8 cellular contexts compared by ENCODE assay signal in the genomic region with DNA sequence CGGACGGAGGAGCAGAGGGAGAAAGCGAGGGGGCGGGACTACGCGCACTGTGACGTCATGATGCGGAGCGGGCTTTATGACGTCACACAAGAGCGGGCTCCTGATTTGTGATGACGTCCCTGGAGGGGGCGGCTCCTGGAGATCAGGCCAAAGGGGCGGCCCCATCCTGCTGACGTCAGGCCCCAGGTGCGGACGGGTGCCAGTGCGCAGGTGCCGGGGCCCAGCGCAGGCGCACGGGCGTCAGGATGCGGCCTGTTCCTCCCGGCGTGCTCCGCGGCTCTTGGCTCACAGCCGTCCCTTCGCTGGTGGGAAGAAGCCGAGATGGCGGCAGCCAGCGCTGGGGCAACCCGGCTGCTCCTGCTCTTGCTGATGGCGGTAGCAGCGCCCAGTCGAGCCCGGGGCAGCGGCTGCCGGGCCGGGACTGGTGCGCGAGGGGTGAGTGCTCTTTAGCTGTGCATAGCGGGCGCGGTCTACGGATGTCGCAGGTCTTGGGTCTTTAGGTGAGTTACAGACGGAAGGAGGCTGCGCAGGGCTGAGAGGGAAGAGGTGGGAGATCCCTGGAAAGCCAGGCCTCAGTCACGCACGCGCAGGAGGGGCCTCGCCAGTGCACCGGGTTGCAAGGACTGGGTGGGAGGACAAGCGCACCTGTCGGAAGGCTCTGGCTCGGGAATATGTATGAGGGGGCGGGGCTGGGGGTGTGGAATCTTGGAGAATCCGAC. TPM values are rescaled to one million over a fixed set of nuclear protein-coding genes. Genes with fewer than 3 reads are reported as not detected.
DNase-seq lines count a peak whose midpoint lies in the region; ATAC-seq and TF ChIP-seq lines count a peak whose summit lies in the region.

A gene (plus strand): TSS at position 284 of the 719 bp plus-strand sequence. CDS start 38 bp downstream, at position 322.
A gene (minus strand): TSS at position 625 of the 719 bp plus-strand sequence. CDS start 460 bp downstream, at position 165.

- DNase-seq in AG04449 (ENCODE audit: low read depth, low spot score), result peak; percentile 49
- DNase-seq in NCI-H446 (lab: John Stamatoyannopoulos, UW), result peak; percentile 38 to 80
- peak; percentile 98 for DNase-seq in activated CD4-positive, alpha-beta T cell treated with anti-CD3 and anti-CD28 coated beads, Interleukin-2, amount 10 ng/mL, durations not matched to agents 24 days and 14 days
- DNase-seq in coronary artery (ENCODE audit: low spot score), result peak; percentile 92
- DNase-seq in left lung, result peak; percentile 89 to 95
- DNase-seq in stimulated activated CD4-positive, alpha-beta T cell treated with anti-CD3 and anti-CD28 coated beads, Interleukin-2, amount 100 ng/mL, for 24 hours, result peak; percentile 92 to 95

- intact Hi-C loops in activated CD4-positive, alpha-beta T cell treated with anti-CD3 and anti-CD28 coated beads, Interleukin-2, amount 10 ng/mL, durations not matched to agents 24 days and 14 days (cut with micrococcal nuclease), result loop anchor here (1.0 kb wide), 3 partner anchors 35 to 119 kb away; a partner anchor contains a TSS
- intact Hi-C loops in left lung (cut with DNase I), result no loop called here

- H3K27me3 Mint-ChIP-seq in activated CD4-positive, alpha-beta T cell treated with anti-CD3 and anti-CD28 coated beads, Interleukin-2, amount 10 ng/mL, durations not matched to agents 24 days and 14 days, result no peaks in the 10 kb centered on the region

- no peaks in the 10 kb centered on the region for H3K9me3 ChIP-seq in left lung

- H3K27ac Mint-ChIP-seq in activated CD4-positive, alpha-beta T cell treated with anti-CD3 and anti-CD28 coated beads, Interleukin-2, amount 10 ng/mL, durations not matched to agents 24 days and 14 days, result peak within 1 kb of the TSS; percentile 93

- peaks cover 32% of the 10 kb centered on the region for H3K36me3 Mint-ChIP-seq in activated CD4-positive, alpha-beta T cell treated with anti-CD3 and anti-CD28 coated beads, Interleukin-2, amount 10 ng/mL, durations not matched to agents 24 days and 14 days (ENCODE audit: low read depth)

- CTCF ChIA-PET in AG04449 (lab: Yijun Ruan, JAX), result interaction anchor here (1.1 kb wide), 1 partner anchor 16 kb away, joined by 5 read pairs; no protein-coding TSS in a partner anchor

- H3K36me3 ChIP-seq in left lung, result peaks cover 0 to 33% of the 10 kb centered on the region in 2 donors

- H3K27ac ChIP-seq in coronary artery, result peak within 1 kb of the TSS; percentile 56 to 73
- peak within 1 kb of the TSS; percentile 70 to 82 for H3K27ac ChIP-seq in left lung

- POLR2A ChIA-PET in AG04449 (lab: Yijun Ruan, JAX), result no interaction called here

- ATAC-seq in GM18907 (IDR thresholded peaks at IDR 0.05; ENCODE audit: unreplicated experiment) (peak; percentile 75), HG03159 (IDR thresholded peaks at IDR 0.05; ENCODE audit: unreplicated experiment) (peak; percentile 81), left lung (peak; percentile 95)

- H3K27me3 ChIP-seq in left lung, result no peaks in the 10 kb centered on the region

- peaks cover 21% of the 10 kb centered on the region for H3K4me1 Mint-ChIP-seq in activated CD4-positive, alpha-beta T cell treated with anti-CD3 and anti-CD28 coated beads, Interleukin-2, amount 10 ng/mL, durations not matched to agents 24 days and 14 days

- peaks cover 9 to 18% of the 10 kb centered on the region in 2 donors for H3K4me1 ChIP-seq in left lung

- TF ChIP-seq CTCF in AG04449 (IDR thresholded peaks at IDR 0.05; ENCODE audit: insufficient read depth, low read length, missing control alignments) (no peak), coronary artery (IDR thresholded peaks at IDR 0.05) (no peak), left lung (IDR thresholded peaks at IDR 0.05) (no peak)

- peak within 1 kb of the TSS; percentile 100 for H3K4me3 Mint-ChIP-seq in activated CD4-positive, alpha-beta T cell treated with anti-CD3 and anti-CD28 coated beads, Interleukin-2, amount 10 ng/mL, durations not matched to agents 24 days and 14 days

- no peaks in the 10 kb centered on the region for H3K9me3 Mint-ChIP-seq in activated CD4-positive, alpha-beta T cell treated with anti-CD3 and anti-CD28 coated beads, Interleukin-2, amount 10 ng/mL, durations not matched to agents 24 days and 14 days

- peak within 1 kb of the TSS; percentile 91 for H3K4me3 ChIP-seq in AG04449 (ENCODE audit: low read depth, low read length)
- H3K4me3 ChIP-seq in coronary artery, result peak within 1 kb of the TSS; percentile 81
- H3K4me3 ChIP-seq in left lung, result peak within 1 kb of the TSS; percentile 91 to 98

RNA-seq across cellular contexts. Expression of the first gene that starts in this region (rescaled TPM):
- 79.2 and 81.6 TPM in 2 replicates for total RNA-seq in activated CD4-positive, alpha-beta T cell treated with anti-CD3 and anti-CD28 coated beads, Interleukin-2, amount 10 ng/mL, durations not matched to agents 24 days and 14 days
- 100 to 1,000 TPM; 126 to 157 TPM for total RNA-seq in left lung

RNA-seq across cellular contexts. Expression of the second gene that starts in this region (rescaled TPM):
- 0.21 and 0.68 TPM in 2 replicates for total RNA-seq in activated CD4-positive, alpha-beta T cell treated with anti-CD3 and anti-CD28 coated beads, Interleukin-2, amount 10 ng/mL, durations not matched to agents 24 days and 14 days
- total RNA-seq in left lung, result 1 to 10 TPM; 2.6 to 4.3 TPM

Comparison
In these comparisons a context has a peak if more than half of its experiments do, and no peak if none do; other contexts are left out.
1. Peak in every context shown above with its lines: DNase-seq, ATAC-seq, H3K4me3 ChIP-seq and H3K27ac ChIP-seq.